ENCODE assay signal across 9 cellular contexts in the genomic region with DNA sequence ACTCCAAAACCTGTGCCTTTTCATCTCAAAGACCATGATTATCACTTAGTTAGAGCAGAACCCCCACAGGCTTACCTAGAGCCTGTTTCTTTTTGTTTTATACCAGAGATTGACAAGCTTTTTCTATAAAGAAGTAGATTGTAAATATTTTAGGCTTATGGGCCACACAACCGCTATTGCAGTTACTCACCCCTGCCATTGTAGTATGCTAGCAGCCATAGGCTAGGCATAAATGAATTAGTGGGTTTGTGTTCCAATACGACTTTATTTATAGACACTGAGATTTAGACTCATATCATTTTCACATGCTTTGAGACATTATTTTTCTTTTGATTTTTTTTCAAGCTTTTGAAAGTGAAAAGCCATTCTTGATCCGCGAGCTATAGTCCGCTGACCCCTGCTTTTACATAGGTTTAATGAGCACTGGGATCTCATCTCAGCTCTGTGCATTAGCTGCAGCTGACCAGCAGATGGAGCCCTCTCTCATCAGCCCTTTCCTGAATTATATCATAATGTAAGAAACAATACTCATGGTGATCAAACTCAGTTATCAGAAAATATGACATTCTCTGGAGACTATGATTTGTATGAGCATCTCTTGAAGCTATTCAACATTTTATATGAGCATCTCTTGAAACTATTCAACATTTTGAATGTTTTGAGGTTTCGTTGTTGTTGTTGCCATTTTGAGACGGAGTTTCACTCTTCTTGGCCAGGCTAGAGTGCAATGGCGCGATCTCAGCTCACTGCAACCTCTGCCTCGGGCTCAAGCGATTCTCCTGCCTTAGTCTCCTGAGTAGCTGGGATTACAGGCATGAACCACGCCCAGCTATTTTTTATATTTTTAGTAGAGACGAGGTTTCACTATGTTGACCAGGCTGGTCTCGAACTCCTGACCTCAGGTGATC.
DNase-seq lines count a peak whose midpoint lies in the region; ATAC-seq, FAIRE-seq and TF ChIP-seq lines count a peak whose summit lies in the region.
"Had no signal": no experiment of that assay in that cellular context is flagged by ENCODE, and none has a peak within 500 bp of the region (broad histone marks: within the 10 kb centered on the region; RNA-seq: fewer than 3 reads in every experiment).

No MANE protein-coding gene starts in this region.

- no peaks in the 10 kb centered on the region for H3K79me2 ChIP-seq in GM12878 (ENCODE audit: control insufficient read depth, insufficient read depth, low read length)

- H3K4me1 Mint-ChIP-seq in CD4-positive, alpha-beta T cell (ENCODE audit: low read depth) = no peaks in the 10 kb centered on the region
- H3K4me1 Mint-ChIP-seq in immature natural killer cell = no peaks in the 10 kb centered on the region

- POLR2A ChIA-PET in CD4-positive, alpha-beta T cell (lab: Charles Lee) = no interaction called here
- POLR2A ChIA-PET in GM12878 (lab: Charles Lee) = no interaction called here

- in situ Hi-C loops in SK-MEL-5 (cut with HindIII; ENCODE audit: low pct_unique_long_range_greater_than_20kb, low sequenced_read_pairs) = no loop called here
- in situ Hi-C loops in GM12878 (cut with MboI) = no loop called here

- H3K9ac ChIP-seq in GM12878 (ENCODE audit: control insufficient read depth, insufficient read depth, low read length) = no peak overlapping the region

- H3K36me3 Mint-ChIP-seq in CD4-positive, alpha-beta T cell (ENCODE audit: low read depth) = peaks cover 54% of the 10 kb centered on the region
- peaks cover 0 to 6% (median 0%) of the 10 kb centered on the region in 3 donors for H3K36me3 Mint-ChIP-seq in immature natural killer cell

- H3K9me3 ChIP-seq in CD4-positive, alpha-beta T cell (ENCODE audit: control insufficient read depth, low read length) = no peaks in the 10 kb centered on the region
- H3K9me3 ChIP-seq in GM12878 (replicated peaks; ENCODE audit: control insufficient read depth, insufficient read depth, low read length) = no peaks in the 10 kb centered on the region

- H3K4me2 ChIP-seq in GM12878 (ENCODE audit: control insufficient read depth, insufficient read depth) = no peak overlapping the region

- H3K4me3 ChIP-seq in GM12878 = no peak overlapping the region
- H3K4me3 ChIP-seq: skin epidermis had no signal

- H3K27ac ChIP-seq in CD4-positive, alpha-beta T cell (ENCODE audit: low read depth, low read length) = no peak overlapping the region
- H3K27ac ChIP-seq in GM12878 (ENCODE audit: control insufficient read depth, insufficient read depth) = no peak overlapping the region
- H3K27ac ChIP-seq: skin epidermis had no signal

- no peak for TF ChIP-seq POLR2A in GM12878 (IDR thresholded peaks at IDR 0.05; ENCODE audit: low read depth, low read length)

- TF ChIP-seq CTCF in CD4-positive, alpha-beta T cell (IDR thresholded peaks at IDR 0.05) = peak; percentile 95
- TF ChIP-seq CTCF in GM12878 (IDR thresholded peaks at IDR 0.05 in 2 of 3, conservative IDR thresholded peaks at IDR 0.05 in 1 of 3; ENCODE audit: control insufficient read depth in 2 of 3, extremely low read depth in 1 of 3, insufficient read depth in 1 of 3, low read depth in 3 of 3, low read length in 3 of 3) = peak; percentile 82 to 95 (median 89)

- H3K9me3 Mint-ChIP-seq in CD4-positive, alpha-beta T cell = no peaks in the 10 kb centered on the region
- no peaks in the 10 kb centered on the region for H3K9me3 Mint-ChIP-seq in immature natural killer cell

- peak; percentile 94 for FAIRE-seq in GM12878 (lab: Jason Lieb, UNC)

- BruUV-seq in GM12878 (replicated peaks; lab: Mats Ljungman, UMichigan) = no TSS peak

- peak in 8 of 10 experiments; percentile 4 to 35 (median 8) for DNase-seq in CD4-positive, alpha-beta T cell
- DNase-seq in HT1080 (ENCODE audit: low read depth) = peak; percentile 52
- DNase-seq in SK-MEL-5 (ENCODE audit: low read depth, low spot score) = peak; percentile 70
- no peak for DNase-seq in GM12878 (ENCODE audit: low read depth, low spot score)
- peak; percentile 1 to 12 (median 2) for DNase-seq in immature natural killer cell
- peak; percentile 31 for DNase-seq in stimulated activated CD4-positive, alpha-beta T cell treated with anti-CD3 and anti-CD28 coated beads, Interleukin-4, amount 100 ng/mL, for 1 hour

- no peaks in the 10 kb centered on the region for H3K4me1 ChIP-seq in GM12878 (ENCODE audit: control insufficient read depth, insufficient read depth, low read length)

- RAD21 ChIA-PET in GM12878 (lab: Charles Lee; ENCODE audit: unreplicated experiment) = interaction anchor here (1.1 to 1.5 kb wide), 4 partner anchors 49 to 93 kb away, joined by 3 to 14 read pairs (median 6); no protein-coding TSS in a partner anchor

- CTCF ChIA-PET in CD4-positive, alpha-beta T cell (lab: Charles Lee) = interaction anchor here (0.6 to 1.8 kb wide), 5 partner anchors 11 to 664 kb away, joined by 3 to 4 read pairs (median 3); no protein-coding TSS in a partner anchor
- CTCF ChIA-PET in GM12878 (lab: Yijun Ruan, JAX) = interaction anchor here (0.6 to 7.8 kb wide), 27 partner anchors 9 to 1104 kb away, joined by 3 to 95 read pairs (median 4); no protein-coding TSS in a partner anchor

- ATAC-seq in CD4-positive, alpha-beta T cell (ENCODE audit: poor library complexity) = peak; percentile 54
- peak; percentile 70 for ATAC-seq in GM19023 (IDR thresholded peaks at IDR 0.05; ENCODE audit: unreplicated experiment)
- peak; percentile 90 for ATAC-seq in GM12878
- no peak for ATAC-seq in GM19397 (IDR thresholded peaks at IDR 0.05; ENCODE audit: unreplicated experiment)

- H3K36me3 ChIP-seq in GM12878 (ENCODE audit: control insufficient read depth in 2 of 2, insufficient read depth in 2 of 2, low read length in 1 of 2) = no peaks in the 10 kb centered on the region

- intact Hi-C loops in CD4-positive, alpha-beta T cell (cut with DNase I, micrococcal nuclease) = loop anchor here (2.0 to 5.0 kb wide), 3 partner anchors 324 to 665 kb away; no protein-coding TSS in a partner anchor
- intact Hi-C loops in GM12878 (cut with micrococcal nuclease; ENCODE audit: unreplicated experiment) = loop anchor here (1.0 to 2.0 kb wide), 2 partner anchors 49 to 324 kb away; no protein-coding TSS in a partner anchor

- no peaks in the 10 kb centered on the region for H3K27me3 ChIP-seq in CD4-positive, alpha-beta T cell (ENCODE audit: control insufficient read depth, insufficient read depth, low read length)
- no peaks in the 10 kb centered on the region for H3K27me3 ChIP-seq in GM12878 (replicated peaks in 1 of 2; ENCODE audit: control insufficient read depth in 2 of 2, insufficient read depth in 2 of 2, low read length in 1 of 2)

- no peaks in the 10 kb centered on the region for H3K27me3 Mint-ChIP-seq in CD4-positive, alpha-beta T cell
- H3K27me3 Mint-ChIP-seq in immature natural killer cell (ENCODE audit: low read depth in 3 of 3) = peaks cover 0 to 1% (median 0%) of the 10 kb centered on the region in 3 donors

- TF ChIP-seq RAD21 in GM12878 (IDR thresholded peaks at IDR 0.05; ENCODE audit: insufficient read depth, low read depth, low read length) = peak; percentile 69

- no peak overlapping the region for H3K27ac Mint-ChIP-seq in CD4-positive, alpha-beta T cell
- no peak overlapping the region for H3K27ac Mint-ChIP-seq in immature natural killer cell

- SMC1A ChIA-PET in GM12878 (lab: Charles Lee; ENCODE audit: uncharacterized antibody, unreplicated experiment) = interaction anchor here (0.7 to 3.1 kb wide), 14 partner anchors 9 to 664 kb away, joined by 3 to 16 read pairs (median 3); no protein-coding TSS in a partner anchor

- no peak overlapping the region for H2AFZ ChIP-seq in GM12878 (ENCODE audit: control insufficient read depth, low read depth, low read length)

- TF ChIP-seq EP300 in GM12878 (IDR thresholded peaks at IDR 0.05; ENCODE audit: borderline replicate concordance in 1 of 2, control insufficient read depth in 1 of 2, low read depth in 2 of 2, low read length in 2 of 2) = no peak

- WGBS in GM12878 (ENCODE audit: insufficient coverage, insufficient replicate concordance, low lambda C conversion rate, missing lambda C conversion rate) = 43% methylated on average over 14 of the region's 14 CpGs

- no peak overlapping the region for H3K4me3 Mint-ChIP-seq in CD4-positive, alpha-beta T cell
- H3K4me3 Mint-ChIP-seq in immature natural killer cell = no peak overlapping the region

- H4K20me1 ChIP-seq in GM12878 (ENCODE audit: control insufficient read depth, insufficient read depth) = no peaks in the 10 kb centered on the region

TF ChIP-seq in GM12878, 131 proteins besides CTCF, POLR2A, EP300 and RAD21:
- TF ChIP-seq SMC3 (IDR thresholded peaks at IDR 0.05; ENCODE audit: borderline replicate concordance, low read length) (peak; percentile 75; the same call in 1 of the 2 replicates), YY1 (IDR thresholded peaks at IDR 0.05; ENCODE audit: low read depth, low read length) (peak; percentile 45; the same call in 1 of the 2 replicates), FOS (IDR thresholded peaks at IDR 0.05; ENCODE audit: borderline replicate concordance, extremely low read depth, insufficient read length) (no peak)
